ENCODE assay signal across 18 cellular contexts in the genomic region with DNA sequence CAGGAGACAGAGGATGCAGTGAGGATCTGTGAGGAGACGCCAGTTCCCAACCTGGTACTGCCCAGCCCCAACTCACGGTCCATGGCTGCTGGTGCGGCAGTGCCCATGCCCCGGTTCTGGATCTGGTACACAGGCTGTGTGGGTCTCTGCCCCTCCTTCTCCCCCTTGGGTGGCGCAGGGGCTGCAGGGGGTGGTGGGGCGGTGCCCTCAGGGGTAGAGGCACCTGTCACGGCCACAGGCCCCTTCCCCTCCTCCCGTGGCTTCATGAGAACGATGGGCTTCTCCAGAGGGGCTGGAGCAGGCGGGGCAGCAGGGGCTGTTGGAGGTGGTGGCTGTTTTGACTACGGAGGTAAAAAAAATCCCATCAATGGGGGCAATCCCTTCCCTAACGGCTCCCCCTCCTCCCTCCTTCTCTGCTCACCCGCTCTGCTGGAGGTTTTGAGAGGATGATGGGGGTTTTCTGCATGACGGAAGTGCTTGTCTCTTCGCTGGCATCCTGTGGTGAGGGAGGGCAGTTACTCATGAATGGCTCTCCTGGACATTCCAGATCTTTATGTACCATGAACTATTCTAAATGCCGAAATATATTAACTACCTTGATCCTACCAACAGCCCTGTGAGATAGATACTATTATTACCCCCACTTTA. TPM values are rescaled to one million over a fixed set of nuclear protein-coding genes. Genes with fewer than 3 reads are reported as not detected.
DNase-seq lines count a peak whose midpoint lies in the region; ATAC-seq lines count a peak whose summit lies in the region.
"Had no signal": no experiment of that assay in that cellular context is flagged by ENCODE, and none has a peak within 500 bp of the region (broad histone marks: within the 10 kb centered on the region; RNA-seq: fewer than 3 reads in every experiment).

No MANE protein-coding gene starts in this region.

- no peaks in the 10 kb centered on the region for H3K27me3 Mint-ChIP-seq in activated naive CD8-positive, alpha-beta T cell treated with anti-CD3 and anti-CD28 coated beads, Interleukin-2, amount 10 ng/mL, durations not matched to agents 7 days and 5 days
- H3K27me3 Mint-ChIP-seq: progenitor cell of endocrine pancreas had no signal

- H3K36me3 Mint-ChIP-seq in activated naive CD8-positive, alpha-beta T cell treated with anti-CD3 and anti-CD28 coated beads, Interleukin-2, amount 10 ng/mL, durations not matched to agents 7 days and 5 days: peaks cover 46% of the 10 kb centered on the region
- peaks cover 96% of the 10 kb centered on the region for H3K36me3 Mint-ChIP-seq in stimulated activated effector memory CD8-positive, alpha-beta T cell treated with anti-CD3 and anti-CD28 coated beads, Interleukin-12 subunit alpha, Interleukin-12 subunit beta, amount 100 ng/mL, for 72 hours

- no peaks in the 10 kb centered on the region for H3K9me3 Mint-ChIP-seq in activated naive CD8-positive, alpha-beta T cell treated with anti-CD3 and anti-CD28 coated beads, Interleukin-2, amount 10 ng/mL, durations not matched to agents 7 days and 5 days
- no peaks in the 10 kb centered on the region for H3K9me3 Mint-ChIP-seq in stimulated activated effector memory CD8-positive, alpha-beta T cell treated with anti-CD3 and anti-CD28 coated beads, Interleukin-12 subunit alpha, Interleukin-12 subunit beta, amount 100 ng/mL, for 72 hours
- H3K9me3 Mint-ChIP-seq: H9 had no signal

- H3K27ac Mint-ChIP-seq in activated naive CD8-positive, alpha-beta T cell treated with anti-CD3 and anti-CD28 coated beads, Interleukin-2, amount 10 ng/mL, durations not matched to agents 7 days and 5 days: peak overlapping the region; percentile 62
- peak overlapping the region; percentile 74 for H3K27ac Mint-ChIP-seq in stimulated activated effector memory CD8-positive, alpha-beta T cell treated with anti-CD3 and anti-CD28 coated beads, Interleukin-12 subunit alpha, Interleukin-12 subunit beta, amount 100 ng/mL, for 72 hours
- H3K27ac Mint-ChIP-seq: H9, progenitor cell of endocrine pancreas had no signal

- H3K4me3 Mint-ChIP-seq in activated naive CD8-positive, alpha-beta T cell treated with anti-CD3 and anti-CD28 coated beads, Interleukin-2, amount 10 ng/mL, durations not matched to agents 7 days and 5 days: no peak overlapping the region
- peak overlapping the region; percentile 53 for H3K4me3 Mint-ChIP-seq in stimulated activated effector memory CD8-positive, alpha-beta T cell treated with anti-CD3 and anti-CD28 coated beads, Interleukin-12 subunit alpha, Interleukin-12 subunit beta, amount 100 ng/mL, for 72 hours
- H3K4me3 Mint-ChIP-seq: brain had no signal

- peaks cover 17% of the 10 kb centered on the region for H3K4me1 Mint-ChIP-seq in activated naive CD8-positive, alpha-beta T cell treated with anti-CD3 and anti-CD28 coated beads, Interleukin-2, amount 10 ng/mL, durations not matched to agents 7 days and 5 days
- peaks cover 63% of the 10 kb centered on the region for H3K4me1 Mint-ChIP-seq in stimulated activated effector memory CD8-positive, alpha-beta T cell treated with anti-CD3 and anti-CD28 coated beads, Interleukin-12 subunit alpha, Interleukin-12 subunit beta, amount 100 ng/mL, for 72 hours
- H3K4me1 Mint-ChIP-seq: H9 had no signal

- POLR2A ChIA-PET in activated naive CD8-positive, alpha-beta T cell treated with anti-CD3 and anti-CD28 coated beads, Interleukin-2, amount 10 ng/mL, durations not matched to agents 7 days and 5 days (lab: Charles Lee): no interaction called here

- DNase-seq in activated effector memory CD4-positive, alpha-beta T cell treated with anti-CD3 and anti-CD28 coated beads, Interleukin-2, amount 50 U/mL, for 16 hours: peak; percentile 68
- no peak for DNase-seq in activated effector memory CD4-positive, alpha-beta T cell treated with Interleukin-2 at 50 U/mL for 16 hours
- DNase-seq in Kasumi-1 (lab: John Stamatoyannopoulos, UW): peak; percentile 6 to 21
- no peak for DNase-seq in activated naive CD8-positive, alpha-beta T cell treated with anti-CD3 and anti-CD28 coated beads, Interleukin-2, amount 10 ng/mL, durations not matched to agents 7 days and 5 days
- no peak for DNase-seq in stimulated activated effector memory CD8-positive, alpha-beta T cell treated with anti-CD3 and anti-CD28 coated beads, Interleukin-12 subunit alpha, Interleukin-12 subunit beta, amount 100 ng/mL, for 72 hours (ENCODE audit: low spot score in 2 of 2)
- DNase-seq in stimulated activated CD4-positive, alpha-beta T cell treated with anti-CD3 and anti-CD28 coated beads, Interleukin-1b, Interleukin-23, amount 100 ng/mL, for 48 hours: no peak
- no peak for DNase-seq in NCI-H2227 (lab: John Stamatoyannopoulos, UW; ENCODE audit: unreplicated experiment)
- no peak for DNase-seq in hypothalamus (lab: John Stamatoyannopoulos, UW)
- DNase-seq: activated CD4-positive, CD25-positive, alpha-beta regulatory T cell; Calu3; H9; left cardiac atrium; NCI-H2107; SW 1271 had no signal

- ATAC-seq in activated naive CD8-positive, alpha-beta T cell treated with anti-CD3 and anti-CD28 coated beads, Interleukin-2, amount 10 ng/mL, durations not matched to agents 7 days and 5 days (ENCODE audit: low read depth): no peak
- ATAC-seq in stimulated activated effector memory CD8-positive, alpha-beta T cell treated with anti-CD3 and anti-CD28 coated beads, Interleukin-12 subunit alpha, Interleukin-12 subunit beta, amount 100 ng/mL, for 72 hours: peak; percentile 36
- ATAC-seq: left cardiac atrium, Panc1 had no signal

RNA-seq across cellular contexts. Expression of a gene that starts 7.1 kb away (rescaled TPM):
- total RNA-seq in activated naive CD8-positive, alpha-beta T cell treated with anti-CD3 and anti-CD28 coated beads, Interleukin-2, amount 10 ng/mL, durations not matched to agents 7 days and 5 days: 10 to 100 TPM; 48.9 to 49.9 TPM

RNA-seq across cellular contexts. Expression of a gene that starts 31.8 kb away (rescaled TPM):
- not detected for total RNA-seq in activated naive CD8-positive, alpha-beta T cell treated with anti-CD3 and anti-CD28 coated beads, Interleukin-2, amount 10 ng/mL, durations not matched to agents 7 days and 5 days
- total RNA-seq: Calu3, H9, left cardiac atrium, progenitor cell of endocrine pancreas, subcutaneous adipose tissue had no signal

RNA-seq across cellular contexts. Expression of a gene that starts 33.1 kb away (rescaled TPM):
- 10 to 100 TPM; 38.3 to 45.4 TPM for total RNA-seq in activated naive CD8-positive, alpha-beta T cell treated with anti-CD3 and anti-CD28 coated beads, Interleukin-2, amount 10 ng/mL, durations not matched to agents 7 days and 5 days

RNA-seq across cellular contexts. Expression of a gene that starts 54.6 kb away (rescaled TPM):
- 1 to 10 TPM; 1.9 to 2.0 TPM for total RNA-seq in activated naive CD8-positive, alpha-beta T cell treated with anti-CD3 and anti-CD28 coated beads, Interleukin-2, amount 10 ng/mL, durations not matched to agents 7 days and 5 days
- total RNA-seq: progenitor cell of endocrine pancreas had no signal

Comparison
In these comparisons a context has a peak if more than half of its experiments do, and no peak if none do; other contexts are left out.
1. DNase-seq: peak in activated effector memory CD4-positive, alpha-beta T cell treated with anti-CD3 and anti-CD28 coated beads, Interleukin-2, amount 50 U/mL, for 16 hours (single experiment) and Kasumi-1 (2 of 2); none in activated effector memory CD4-positive, alpha-beta T cell treated with Interleukin-2 at 50 U/mL for 16 hours (single experiment), activated naive CD8-positive, alpha-beta T cell treated with anti-CD3 and anti-CD28 coated beads, Interleukin-2, amount 10 ng/mL, durations not matched to agents 7 days and 5 days (single experiment), stimulated activated effector memory CD8-positive, alpha-beta T cell treated with anti-CD3 and anti-CD28 coated beads, Interleukin-12 subunit alpha, Interleukin-12 subunit beta, amount 100 ng/mL, for 72 hours (0 of 2), stimulated activated CD4-positive, alpha-beta T cell treated with anti-CD3 and anti-CD28 coated beads, Interleukin-1b, Interleukin-23, amount 100 ng/mL, for 48 hours (single experiment), NCI-H2227 (single experiment) and hypothalamus (0 of 51).